ENCODE assay signal across 30 cellular contexts in genomic region chr6:169894377-169894960, GRCh38.
"Had no signal": no experiment of that assay in that cellular context is flagged by ENCODE, and none has a peak within 500 bp of the region (broad histone marks: within the 10 kb centered on the region; RNA-seq: fewer than 3 reads in every experiment).

No MANE protein-coding gene starts in this region.

- H3K4me2 ChIP-seq: neural progenitor cell, smooth muscle cell had no signal

- H3K9me3 Mint-ChIP-seq: mesothelial cell of epicardium had no signal

- H3K27me3 ChIP-seq: colonic mucosa, neural progenitor cell, pancreas had no signal

- H3K4me3 ChIP-seq: colonic mucosa, esophagus squamous epithelium, heart right ventricle, left ventricle myocardium inferior, lower lobe of right lung, mucosa of descending colon, neural progenitor cell, pancreas, smooth muscle cell, suprapubic skin, transverse colon had no signal

- H3K9ac ChIP-seq: neural progenitor cell had no signal

- H3K27ac ChIP-seq: colonic mucosa, esophagus squamous epithelium, heart right ventricle, left ventricle myocardium inferior, lower lobe of right lung, neural progenitor cell, pancreas, suprapubic skin, transverse colon had no signal

- H2AFZ ChIP-seq: neural progenitor cell had no signal

- H3K9me3 ChIP-seq: colonic mucosa, esophagus squamous epithelium, heart right ventricle, left ventricle myocardium inferior, lower lobe of right lung, mucosa of descending colon, pancreas, suprapubic skin, transverse colon had no signal

- H3K4me3 Mint-ChIP-seq: effector memory CD8-positive, alpha-beta T cell; mesothelial cell of epicardium; natural killer cell treated with Interleukin-12 subunit alpha and Interleukin-12 subunit beta and Interleukin-15 and Interleukin-18, amount 100 ng/mL, for 72 hours; neural progenitor cell; stimulated activated naive CD8-positive, alpha-beta T cell treated with anti-CD3 and anti-CD28 coated beads, Interleukin-15, amount 100 ng/mL, for 72 hours had no signal

- H3K4me1 Mint-ChIP-seq: mesothelial cell of epicardium; stimulated activated naive CD8-positive, alpha-beta T cell treated with anti-CD3 and anti-CD28 coated beads, Interleukin-15, amount 100 ng/mL, for 72 hours had no signal

- H3K36me3 Mint-ChIP-seq: mesothelial cell of epicardium; naive B cell; natural killer cell treated with Interleukin-12 subunit alpha and Interleukin-12 subunit beta and Interleukin-15 and Interleukin-18, amount 100 ng/mL, for 72 hours; neural progenitor cell had no signal

- ATAC-seq: effector memory CD8-positive, alpha-beta T cell; heart right ventricle; left colon; mucosa of descending colon; natural killer cell treated with Interleukin-12 subunit alpha and Interleukin-12 subunit beta and Interleukin-15 and Interleukin-18, amount 100 ng/mL, for 72 hours; pancreas; sciatic nerve; stimulated activated naive CD8-positive, alpha-beta T cell treated with anti-CD3 and anti-CD28 coated beads, Interleukin-15, amount 100 ng/mL, for 72 hours had no signal

- H3K27ac Mint-ChIP-seq: effector memory CD8-positive, alpha-beta T cell; mesothelial cell of epicardium; natural killer cell treated with Interleukin-12 subunit alpha and Interleukin-12 subunit beta and Interleukin-15 and Interleukin-18, amount 100 ng/mL, for 72 hours; neural progenitor cell; progenitor cell of endocrine pancreas had no signal

- H3K36me3 ChIP-seq: colonic mucosa, esophagus squamous epithelium, heart right ventricle, left ventricle myocardium inferior, lower lobe of right lung, neural progenitor cell, pancreas, suprapubic skin, transverse colon had no signal

- DNase-seq: colonic mucosa; effector memory CD8-positive, alpha-beta T cell; erythroblast; esophagus squamous epithelium; foreskin melanocyte; glutamatergic neuron; heart right ventricle; hippocampal formation; kidney glomerular epithelial cell; left colon; left ventricle myocardium inferior; lower lobe of right lung; mucosa of descending colon; nucleus accumbens; stimulated activated CD4-positive, alpha-beta T cell treated with anti-CD3 and anti-CD28 coated beads, Interleukin-12 subunit alpha, Interleukin-12 subunit beta, amount 100 ng/mL, for 4 hours; stimulated activated CD4-positive, alpha-beta T cell treated with anti-CD3 and anti-CD28 coated beads, Interleukin-1b, Interleukin-23, amount 100 ng/mL, for 48 hours; stimulated activated CD4-positive, alpha-beta T cell treated with anti-CD3 and anti-CD28 coated beads, Interleukin-4, amount 100 ng/mL, for 1 hour; stimulated activated CD8-positive, alpha-beta memory T cell treated with anti-CD3 and anti-CD28 coated beads, Interleukin-4, amount 100 ng/mL, for 48 hours; stimulated activated naive CD4-positive, alpha-beta T cell; stimulated activated naive CD8-positive, alpha-beta T cell treated with anti-CD3 and anti-CD28 coated beads, Interleukin-15, amount 100 ng/mL, for 72 hours; transverse colon had no signal

- H3K4me1 ChIP-seq: colonic mucosa, esophagus squamous epithelium, lower lobe of right lung, neural progenitor cell, pancreas, suprapubic skin, transverse colon had no signal
